Comparison of ENCODE assay signal across 8 cellular contexts in genomic region chr22:35023692-35024363, GRCh38. TPM values are rescaled to one million over a fixed set of nuclear protein-coding genes. Genes with fewer than 3 reads are reported as not detected.
DNase-seq lines count a peak whose midpoint lies in the region; ATAC-seq and TF ChIP-seq lines count a peak whose summit lies in the region.

No MANE protein-coding gene starts in this region.

- peaks cover 3% of the 10 kb centered on the region; the same call in 1 of the 2 replicates for H3K9me2 ChIP-seq in GM23338 (ENCODE audit: insufficient read depth)

- intact Hi-C loops in Right ventricle myocardium inferior (cut with DNase I) = no loop called here

- peak overlapping the region; percentile 45 for H3K4me3 ChIP-seq in GM23338
- no peak overlapping the region for H3K4me3 ChIP-seq in parathyroid adenoma (ENCODE audit: low read depth, low read length)

- peaks cover 8% of the 10 kb centered on the region for H3K27me3 Mint-ChIP-seq in GM23338 (ENCODE audit: insufficient read depth, low read depth, poor library complexity)

- peak; percentile 82 for DNase-seq in AG20443 (ENCODE audit: low spot score)
- peak; percentile 92 for DNase-seq in GM23338 (ENCODE audit: low spot score)
- peak; percentile 52 for DNase-seq in OCI-M1 (lab: John Stamatoyannopoulos, UW)
- DNase-seq in activated T-helper 1 cell treated with anti-CD3 and anti-CD28 coated beads, Interleukin-2, amount 50 U/mL, for 16 hours (ENCODE audit: low read depth in 1 of 2, low spot score in 1 of 2) = peak; percentile 8 to 10
- peak; percentile 81 for DNase-seq in Right ventricle myocardium inferior (ENCODE audit: missing footprints)
- no peak for DNase-seq in SIG-M5 (lab: John Stamatoyannopoulos, UW)

- peak; percentile 99 for ATAC-seq in GM23338
- no peak for ATAC-seq in Right ventricle myocardium inferior
- ATAC-seq in GM19467 (IDR thresholded peaks at IDR 0.05; ENCODE audit: unreplicated experiment) = no peak

- H3K27me3 ChIP-seq in GM23338 (ENCODE audit: insufficient read depth) = no peaks in the 10 kb centered on the region
- no peaks in the 10 kb centered on the region for H3K27me3 ChIP-seq in parathyroid adenoma (ENCODE audit: control insufficient read depth, insufficient read depth, low read length)

- peak overlapping the region; percentile 72 for H3K4me2 ChIP-seq in GM23338
- H3K4me2 ChIP-seq in parathyroid adenoma (ENCODE audit: low read length) = no peak overlapping the region

- no peak overlapping the region for H3K27ac Mint-ChIP-seq in GM23338

- no peaks in the 10 kb centered on the region for H3K36me3 Mint-ChIP-seq in GM23338 (ENCODE audit: low read depth)

- no peak overlapping the region for H3K27ac ChIP-seq in GM23338 (ENCODE audit: low read depth)
- no peak overlapping the region for H3K27ac ChIP-seq in parathyroid adenoma

- H2AFZ ChIP-seq in GM23338 (peak overlapping the region; percentile 98), parathyroid adenoma (no peak overlapping the region)

- no peaks in the 10 kb centered on the region; the same call in 1 of the 2 replicates for H3K4me1 ChIP-seq in GM23338 (ENCODE audit: insufficient read depth)
- H3K4me1 ChIP-seq in parathyroid adenoma = no peaks in the 10 kb centered on the region

- peaks cover 58% of the 10 kb centered on the region for H3K9me3 Mint-ChIP-seq in GM23338

- TF ChIP-seq CTCF in GM23338 (conservative IDR thresholded peaks at IDR 0.05; ENCODE audit: low read depth in 2 of 2) = peak; percentile 89 to 99
- peak; percentile 50 for TF ChIP-seq CTCF in parathyroid adenoma (IDR thresholded peaks at IDR 0.05)

- no peaks in the 10 kb centered on the region for H3F3A ChIP-seq in GM23338 (replicated peaks; ENCODE audit: low read depth)

- peaks cover 9% of the 10 kb centered on the region; the same call in 1 of the 3 replicates for H3K4me1 Mint-ChIP-seq in GM23338

- no peaks in the 10 kb centered on the region for H3K79me2 ChIP-seq in GM23338 (replicated peaks; ENCODE audit: insufficient read depth)
- H3K79me2 ChIP-seq in parathyroid adenoma = no peaks in the 10 kb centered on the region

- H3K9me3 ChIP-seq in parathyroid adenoma (ENCODE audit: control insufficient read depth, low read length) = no peaks in the 10 kb centered on the region

- no peaks in the 10 kb centered on the region for H4K20me1 ChIP-seq in GM23338 (replicated peaks; ENCODE audit: insufficient read depth)

- no peak overlapping the region for H3K9ac ChIP-seq in parathyroid adenoma

- H3K4me3 Mint-ChIP-seq in GM23338 = peak overlapping the region; percentile 24; the same call in 1 of the 3 replicates

- no peaks in the 10 kb centered on the region for H3K36me3 ChIP-seq in GM23338 (ENCODE audit: insufficient read depth)
- H3K36me3 ChIP-seq in parathyroid adenoma (ENCODE audit: control insufficient read depth, insufficient read depth, low read length) = no peaks in the 10 kb centered on the region

TF ChIP-seq in GM23338, 12 proteins besides CTCF, POLR2A, EP300 and RAD21:
- TF ChIP-seq CREB1 (CRISPR knock-in tag; IDR thresholded peaks at IDR 0.05; ENCODE audit: low read depth) (no peak), ETS1 (IDR thresholded peaks at IDR 0.05) (no peak), ZNF331 (CRISPR knock-in tag; IDR thresholded peaks at IDR 0.05; ENCODE audit: low read depth) (no peak), ZNF462 (CRISPR knock-in tag; IDR thresholded peaks at IDR 0.05) (no peak)

RNA-seq across cellular contexts. Expression of gene ISX, which starts 42.1 kb away (rescaled TPM):
- not detected in 2 replicates for total RNA-seq in GM23338 (2014; rRNA removed; shearing (Covaris generic))
- polyA plus RNA-seq in GM23338 (2016; fragmentation: Nextera tagmentation; extraction: Ambion mirVana) = not detected in 2 replicates
- not detected for total RNA-seq in Right ventricle myocardium inferior
